Comparison of ENCODE assay signal across 8 cellular contexts in genomic region chr2:95346236-95346737, GRCh38. TPM values are rescaled to one million over a fixed set of nuclear protein-coding genes. Genes with fewer than 3 reads are reported as not detected.
A peak's percentile ranks its signal among the peaks of the same experiment; 100 is the strongest.
DNase-seq lines count a peak whose midpoint lies in the region; ATAC-seq and TF ChIP-seq lines count a peak whose summit lies in the region.

No MANE protein-coding gene starts in this region.

- peaks cover 40 to 86% of the 10 kb centered on the region in 2 donors for H3K27me3 Mint-ChIP-seq in effector memory CD8-positive, alpha-beta T cell

- POLR2A ChIA-PET in GM10248 (lab: Yijun Ruan, JAX) = no interaction called here

- no peaks in the 10 kb centered on the region for H3K9me3 Mint-ChIP-seq in effector memory CD8-positive, alpha-beta T cell

- no peak for ATAC-seq in GM21528 (IDR thresholded peaks at IDR 0.05; ENCODE audit: low FRiP score, unreplicated experiment)
- no peak for ATAC-seq in effector memory CD8-positive, alpha-beta T cell (replicated peaks)

- DNase-seq in GM10248 (ENCODE audit: extremely low spot score) (peak; percentile 40), cardiac fibroblast (ENCODE audit: low read depth in 2 of 2) (peak; percentile 40 to 80), tibial artery (peak; percentile 45 to 87), SHP77 treated with DMSO at 0.1 percent for 48 hours (lab: John Stamatoyannopoulos, UW) (no peak)
- no peak for DNase-seq in effector memory CD8-positive, alpha-beta T cell

- intact Hi-C loops in tibial artery (cut with DNase I; ENCODE audit: low total_unique reads) = loop anchor here (5.0 kb wide), 1 partner anchor 56 kb away; the partner anchor contains the start of gene FAHD2A

- no peak overlapping the region for H3K9ac ChIP-seq in HUES64 (ENCODE audit: low read depth, low read length)

- H3K27ac ChIP-seq in HUES64 (ENCODE audit: low read depth, low read length) (no peak overlapping the region), layer of hippocampus (ENCODE audit: low read depth, low read length) (peak overlapping the region; percentile 46), tibial artery (peak overlapping the region; percentile 72 to 76)

- H3K4me1 ChIP-seq in HUES64 (ENCODE audit: insufficient read depth, low read length) (no peaks in the 10 kb centered on the region), tibial artery (peaks cover 0 to 18% (median 14%) of the 10 kb centered on the region in 4 donors)

- H3K4me3 ChIP-seq in HUES64 (ENCODE audit: low read length) (peak overlapping the region; percentile 65), cardiac fibroblast (replicated peaks in 1 of 2; ENCODE audit: low read depth in 2 of 2, low read length in 2 of 2) (peak overlapping the region; percentile 57 to 64), tibial artery (peak overlapping the region; percentile 67 to 76)

- H3K36me3 Mint-ChIP-seq in effector memory CD8-positive, alpha-beta T cell (ENCODE audit: insufficient read depth) = no peaks in the 10 kb centered on the region

- under 1% methylated on average over 87 of the region's 87 CpGs for WGBS in HUES64

- no peaks in the 10 kb centered on the region for H3K4me1 Mint-ChIP-seq in effector memory CD8-positive, alpha-beta T cell (ENCODE audit: low read depth in 2 of 2)

- H3K4me3 Mint-ChIP-seq in effector memory CD8-positive, alpha-beta T cell = no peak overlapping the region

- no peak overlapping the region for H3K27ac Mint-ChIP-seq in effector memory CD8-positive, alpha-beta T cell

- H3K9me3 ChIP-seq in HUES64 (ENCODE audit: insufficient read depth, low read depth, low read length) = no peaks in the 10 kb centered on the region
- no peaks in the 10 kb centered on the region for H3K9me3 ChIP-seq in tibial artery

- CTCF ChIA-PET in GM10248 (lab: Yijun Ruan, JAX) = interaction anchor here (0.8 to 3.4 kb wide), 8 partner anchors 11 to 64 kb away, joined by 3 to 27 read pairs (median 10); partner anchors contain the start of gene FAHD2A

- TF ChIP-seq CTCF in GM10248 (IDR thresholded peaks at IDR 0.05; ENCODE audit: control extremely low read depth, extremely low read depth, low read depth, missing control alignments) = no peak
- TF ChIP-seq CTCF in cardiac fibroblast (IDR thresholded peaks at IDR 0.05; ENCODE audit: low read depth, low read length) = no peak
- TF ChIP-seq CTCF in tibial artery (IDR thresholded peaks at IDR 0.05) = no peak

- no peaks in the 10 kb centered on the region for H3K36me3 ChIP-seq in HUES64 (ENCODE audit: insufficient read depth, low read length)
- no peaks in the 10 kb centered on the region for H3K36me3 ChIP-seq in tibial artery

- peaks cover 83% of the 10 kb centered on the region for H3K27me3 ChIP-seq in HUES64 (ENCODE audit: insufficient read depth, low read length)
- H3K27me3 ChIP-seq in layer of hippocampus (ENCODE audit: control insufficient read depth, insufficient read depth, low read length) = peaks cover 5% of the 10 kb centered on the region
- H3K27me3 ChIP-seq in tibial artery = peaks cover 0 to 1% of the 10 kb centered on the region in 2 donors

RNA-seq across cellular contexts. Expression of gene KCNIP3, which starts 49.1 kb away (rescaled TPM):
- 1.9 TPM for polyA plus RNA-seq in HUES64 (2013, experiment 1 of 2)
- 1.3 TPM for polyA plus RNA-seq in HUES64 (2013, experiment 2 of 2)

RNA-seq across cellular contexts. Expression of gene FAHD2A, which starts 56.2 kb away (rescaled TPM):
- 20.9 TPM for polyA plus RNA-seq in HUES64 (2013, experiment 1 of 2)
- 28.3 TPM for polyA plus RNA-seq in HUES64 (2013, experiment 2 of 2)

Comparison
In these comparisons a context has a peak if more than half of its experiments do, and no peak if none do; other contexts are left out.
1. DNase-seq: peak in GM10248 (single experiment), cardiac fibroblast (2 of 2) and tibial artery (2 of 2); none in effector memory CD8-positive, alpha-beta T cell (0 of 3) and SHP77 treated with DMSO at 0.1 percent for 48 hours (single experiment).
2. Peak in every context shown above with its lines, with median percentiles within 50 percentile points of each other: H3K4me3 ChIP-seq.